Comparison of ENCODE assay signal across 27 cellular contexts in the genomic region with DNA sequence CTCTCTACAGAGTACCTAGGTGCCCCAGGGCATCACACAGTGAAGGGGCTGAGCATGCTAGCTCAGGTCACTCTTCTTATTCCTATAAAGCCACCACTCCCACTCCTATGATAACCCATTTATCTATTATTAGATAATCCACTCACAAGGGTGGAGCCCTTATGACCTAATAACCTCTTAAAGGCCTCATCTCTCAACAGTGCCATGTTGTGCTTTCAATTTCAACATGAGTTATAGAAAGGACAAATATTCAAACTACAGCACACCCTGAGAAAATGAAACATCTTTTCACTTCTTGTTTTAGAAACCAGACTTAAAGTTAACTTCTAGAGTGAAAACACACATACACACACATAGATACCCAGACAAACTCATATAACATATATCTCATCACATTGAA.
"Had no signal": no experiment of that assay in that cellular context is flagged by ENCODE, and none has a peak within 500 bp of the region (broad histone marks: within the 10 kb centered on the region; RNA-seq: fewer than 3 reads in every experiment).

No MANE protein-coding gene starts in this region.

- H3K27ac ChIP-seq: colonic mucosa, dorsolateral prefrontal cortex, esophagus muscularis mucosa, hepatocyte, lower lobe of right lung, sigmoid colon, stomach, suprapubic skin, tibial nerve had no signal

- H3K9me3 ChIP-seq: colonic mucosa, esophagus muscularis mucosa, lower lobe of right lung, sigmoid colon, stomach, suprapubic skin, tibial nerve had no signal

- H3K27me3 ChIP-seq: colonic mucosa, dorsolateral prefrontal cortex, esophagus muscularis mucosa, hepatocyte, sigmoid colon, stomach, suprapubic skin, tibial nerve had no signal

- H3K36me3 ChIP-seq: colonic mucosa, esophagus muscularis mucosa, lower lobe of right lung, sigmoid colon, stomach, suprapubic skin, tibial nerve had no signal

- H3K4me1 Mint-ChIP-seq: activated CD8-positive, alpha-beta memory T cell treated with anti-CD3 and anti-CD28 coated beads, Interleukin-2, amount 10 ng/mL, durations not matched to agents 7 days and 5 days; activated naive CD4-positive, alpha-beta T cell treated with anti-CD3 and anti-CD28 coated beads, Interleukin-2, amount 10 ng/mL, durations not matched to agents 7 days and 5 days; immature natural killer cell; naive B cell; neural crest cell; stimulated activated memory B cell treated with anti-CD40 and anti-IgM and Interleukin-4, amounts not matched to agents 10 μg/mL and 1 μg/mL and 100 μg/mL, for 72 hours had no signal

- H3K27ac Mint-ChIP-seq: activated CD4-positive, alpha-beta memory T cell treated with anti-CD3 and anti-CD28 coated beads for 36 hours; activated CD8-positive, alpha-beta memory T cell treated with anti-CD3 and anti-CD28 coated beads, Interleukin-2, amount 10 ng/mL, durations not matched to agents 7 days and 5 days; activated naive CD4-positive, alpha-beta T cell treated with anti-CD3 and anti-CD28 coated beads, Interleukin-2, amount 10 ng/mL, durations not matched to agents 7 days and 5 days; immature natural killer cell; naive B cell; progenitor cell of endocrine pancreas; stimulated activated memory B cell treated with anti-CD40 and anti-IgM and Interleukin-4, amounts not matched to agents 10 μg/mL and 1 μg/mL and 100 μg/mL, for 72 hours had no signal

- H3K9me3 Mint-ChIP-seq: activated naive CD4-positive, alpha-beta T cell treated with anti-CD3 and anti-CD28 coated beads, Interleukin-2, amount 10 ng/mL, durations not matched to agents 7 days and 5 days; stimulated activated memory B cell treated with anti-CD40 and anti-IgM and Interleukin-4, amounts not matched to agents 10 μg/mL and 1 μg/mL and 100 μg/mL, for 72 hours had no signal

- H3K4me3 Mint-ChIP-seq: activated CD4-positive, alpha-beta memory T cell treated with anti-CD3 and anti-CD28 coated beads for 36 hours; activated CD8-positive, alpha-beta memory T cell treated with anti-CD3 and anti-CD28 coated beads, Interleukin-2, amount 10 ng/mL, durations not matched to agents 7 days and 5 days; activated naive CD4-positive, alpha-beta T cell treated with anti-CD3 and anti-CD28 coated beads, Interleukin-2, amount 10 ng/mL, durations not matched to agents 7 days and 5 days; immature natural killer cell; naive B cell; neural crest cell; stimulated activated memory B cell treated with anti-CD40 and anti-IgM and Interleukin-4, amounts not matched to agents 10 μg/mL and 1 μg/mL and 100 μg/mL, for 72 hours had no signal

- H3K4me3 ChIP-seq: colonic mucosa, dorsolateral prefrontal cortex, esophagus muscularis mucosa, hepatocyte, lower lobe of right lung, sigmoid colon, smooth muscle cell, stomach, suprapubic skin, tibial nerve had no signal

- DNase-seq: activated CD4-positive, alpha-beta memory T cell treated with anti-CD3 and anti-CD28 coated beads for 36 hours; activated CD4-positive, alpha-beta T cell treated with anti-CD3 and anti-CD28 coated beads for 4 hours; activated CD4-positive, CD25-positive, alpha-beta regulatory T cell; activated CD8-positive, alpha-beta memory T cell treated with anti-CD3 and anti-CD28 coated beads, Interleukin-2, amount 10 ng/mL, durations not matched to agents 7 days and 5 days; activated effector memory CD4-positive, alpha-beta T cell treated with anti-CD3 and anti-CD28 coated beads, Interleukin-2, amount 50 U/mL, for 16 hours; activated naive CD4-positive, alpha-beta T cell treated with anti-CD3 and anti-CD28 coated beads, Interleukin-2, amount 10 ng/mL, durations not matched to agents 7 days and 5 days; activated T-cell treated with anti-CD3 and anti-CD28 coated beads for 4 hours; amygdala; colonic mucosa; dorsolateral prefrontal cortex; glutamatergic neuron; immature natural killer cell; lower lobe of right lung; naive B cell; retina; sigmoid colon; stimulated activated CD4-positive, alpha-beta T cell treated with anti-CD3 and anti-CD28 coated beads, Interleukin-15, amount 100 ng/mL, for 24 hours; stomach had no signal

- H3K4me2 ChIP-seq: hepatocyte, smooth muscle cell had no signal

- ATAC-seq: activated CD8-positive, alpha-beta memory T cell treated with anti-CD3 and anti-CD28 coated beads, Interleukin-2, amount 10 ng/mL, durations not matched to agents 7 days and 5 days; left lobe of liver; lower lobe of right lung; stimulated activated memory B cell treated with anti-CD40 and anti-IgM and Interleukin-4, amounts not matched to agents 10 μg/mL and 1 μg/mL and 100 μg/mL, for 72 hours had no signal

- H3K79me2 ChIP-seq: hepatocyte had no signal

- H3K27me3 Mint-ChIP-seq: activated CD4-positive, alpha-beta memory T cell treated with anti-CD3 and anti-CD28 coated beads for 36 hours; activated CD8-positive, alpha-beta memory T cell treated with anti-CD3 and anti-CD28 coated beads, Interleukin-2, amount 10 ng/mL, durations not matched to agents 7 days and 5 days; activated naive CD4-positive, alpha-beta T cell treated with anti-CD3 and anti-CD28 coated beads, Interleukin-2, amount 10 ng/mL, durations not matched to agents 7 days and 5 days; naive B cell; progenitor cell of endocrine pancreas; stimulated activated memory B cell treated with anti-CD40 and anti-IgM and Interleukin-4, amounts not matched to agents 10 μg/mL and 1 μg/mL and 100 μg/mL, for 72 hours had no signal

- H2AFZ ChIP-seq: hepatocyte had no signal

- H3K36me3 Mint-ChIP-seq: activated CD4-positive, alpha-beta memory T cell treated with anti-CD3 and anti-CD28 coated beads for 36 hours; activated CD8-positive, alpha-beta memory T cell treated with anti-CD3 and anti-CD28 coated beads, Interleukin-2, amount 10 ng/mL, durations not matched to agents 7 days and 5 days; activated naive CD4-positive, alpha-beta T cell treated with anti-CD3 and anti-CD28 coated beads, Interleukin-2, amount 10 ng/mL, durations not matched to agents 7 days and 5 days; immature natural killer cell; naive B cell; stimulated activated memory B cell treated with anti-CD40 and anti-IgM and Interleukin-4, amounts not matched to agents 10 μg/mL and 1 μg/mL and 100 μg/mL, for 72 hours had no signal

- H3K4me1 ChIP-seq: colonic mucosa, esophagus muscularis mucosa, lower lobe of right lung, sigmoid colon, stomach, suprapubic skin, tibial nerve had no signal
